Comparison of ENCODE assay signal across 8 cellular contexts in genomic region chr10:5094265-5095205, GRCh38. TPM values are rescaled to one million over a fixed set of nuclear protein-coding genes. Genes with fewer than 3 reads are reported as not detected.
A peak's percentile ranks its signal among the peaks of the same experiment; 100 is the strongest.
DNase-seq lines count a peak whose midpoint lies in the region; ATAC-seq and TF ChIP-seq lines count a peak whose summit lies in the region.

AKR1C3 (plus strand) TSS chr10:5094414; CDS start chr10:5094445, 31 bp downstream.

- ATAC-seq in omental fat pad (ENCODE audit: low FRiP score), result peak; percentile 79

- peak within 1 kb of the TSS; percentile 41 for H3K4me3 ChIP-seq in LNCaP clone FGC (ENCODE audit: low read depth, low read length)

- H3K4me1 Mint-ChIP-seq in activated T-helper 1 cell treated with anti-CD3 and anti-CD28 coated beads, Interleukin-12 subunit alpha, Interleukin-12 subunit beta, Interleukin-2, Interleukin-4 antibody, amounts not matched to agents 30 ng/mL and 10 ng/mL and 1 ng/mL, durations not matched to agents 14 hours and 24 hours and 36 hours (ENCODE audit: low read depth), result peaks cover 14% of the 10 kb centered on the region

- TF ChIP-seq CTCF in LNCaP clone FGC (IDR thresholded peaks at IDR 0.05; ENCODE audit: control insufficient read depth, extremely low read depth, insufficient read depth) (peak; percentile 58), omental fat pad (IDR thresholded peaks at IDR 0.05) (peak in 2 of 3 donors; percentile 79 to 81)

- peaks cover 2% of the 10 kb centered on the region for H3K27me3 Mint-ChIP-seq in activated T-helper 1 cell treated with anti-CD3 and anti-CD28 coated beads, Interleukin-12 subunit alpha, Interleukin-12 subunit beta, Interleukin-2, Interleukin-4 antibody, amounts not matched to agents 30 ng/mL and 10 ng/mL and 1 ng/mL, durations not matched to agents 14 hours and 24 hours and 36 hours (ENCODE audit: insufficient read depth)

- H3K27ac Mint-ChIP-seq in activated T-helper 1 cell treated with anti-CD3 and anti-CD28 coated beads, Interleukin-12 subunit alpha, Interleukin-12 subunit beta, Interleukin-2, Interleukin-4 antibody, amounts not matched to agents 30 ng/mL and 10 ng/mL and 1 ng/mL, durations not matched to agents 14 hours and 24 hours and 36 hours, result no peak within 1 kb of the TSS

- no peaks in the 10 kb centered on the region for H3K9me3 Mint-ChIP-seq in activated T-helper 1 cell treated with anti-CD3 and anti-CD28 coated beads, Interleukin-12 subunit alpha, Interleukin-12 subunit beta, Interleukin-2, Interleukin-4 antibody, amounts not matched to agents 30 ng/mL and 10 ng/mL and 1 ng/mL, durations not matched to agents 14 hours and 24 hours and 36 hours

- H3K4me3 Mint-ChIP-seq in activated T-helper 1 cell treated with anti-CD3 and anti-CD28 coated beads, Interleukin-12 subunit alpha, Interleukin-12 subunit beta, Interleukin-2, Interleukin-4 antibody, amounts not matched to agents 30 ng/mL and 10 ng/mL and 1 ng/mL, durations not matched to agents 14 hours and 24 hours and 36 hours, result peak within 1 kb of the TSS; percentile 59

- intact Hi-C loops in activated T-helper 1 cell treated with anti-CD3 and anti-CD28 coated beads, Interleukin-12 subunit alpha, Interleukin-12 subunit beta, Interleukin-2, Interleukin-4 antibody, amounts not matched to agents 30 ng/mL and 10 ng/mL and 1 ng/mL, durations not matched to agents 14 hours and 24 hours and 36 hours (cut with micrococcal nuclease), result loop anchor here (2.0 to 5.0 kb wide), 2 partner anchors 246 to 338 kb away; no protein-coding TSS in a partner anchor

- H3K36me3 Mint-ChIP-seq in activated T-helper 1 cell treated with anti-CD3 and anti-CD28 coated beads, Interleukin-12 subunit alpha, Interleukin-12 subunit beta, Interleukin-2, Interleukin-4 antibody, amounts not matched to agents 30 ng/mL and 10 ng/mL and 1 ng/mL, durations not matched to agents 14 hours and 24 hours and 36 hours (ENCODE audit: low read depth), result peaks cover 3% of the 10 kb centered on the region

- DNase-seq in Daoy (ENCODE audit: low read depth), result peak; percentile 41
- DNase-seq in LNCaP clone FGC (ENCODE audit: low read depth), result peak; percentile 35
- no peak for DNase-seq in activated T-helper 1 cell treated with anti-CD3 and anti-CD28 coated beads, Interleukin-12 subunit alpha, Interleukin-12 subunit beta, Interleukin-2, Interleukin-4 antibody, amounts not matched to agents 30 ng/mL and 10 ng/mL and 1 ng/mL, durations not matched to agents 14 hours and 24 hours and 36 hours (ENCODE audit: low spot score)
- DNase-seq in glomerular visceral epithelial cell (ENCODE audit: extremely low spot score), result peak; percentile 70
- DNase-seq in omental fat pad (ENCODE audit: low spot score), result no peak
- DNase-seq in NK-92 (lab: John Stamatoyannopoulos, UW; ENCODE audit: unreplicated experiment), result no peak
- DNase-seq in globus pallidus (ENCODE audit: low spot score), result no peak
- DNase-seq in activated CD4-positive, alpha-beta T cell treated with anti-CD3 and anti-CD28 coated beads, Interleukin-2, amount 50 U/mL, for 48 hours, result no peak

RNA-seq across cellular contexts. Expression of gene AKR1C3, which starts in this region (rescaled TPM):
- total RNA-seq in Daoy (2014; rRNA removed; shearing (Covaris generic)), result 2.1 and 4.3 TPM in 2 replicates
- total RNA-seq in activated T-helper 1 cell treated with anti-CD3 and anti-CD28 coated beads, Interleukin-12 subunit alpha, Interleukin-12 subunit beta, Interleukin-2, Interleukin-4 antibody, amounts not matched to agents 30 ng/mL and 10 ng/mL and 1 ng/mL, durations not matched to agents 14 hours and 24 hours and 36 hours, result 0.26 TPM in 1 of 2 replicates, not detected in the other
- total RNA-seq in omental fat pad, result 100 to 1,000 TPM in 3 of 4 donors, 10 to 100 TPM in 1; 71.0 to 147 (median 116) TPM

Comparison
In these comparisons a context has a peak if more than half of its experiments do, and no peak if none do; other contexts are left out.
1. RNA of gene AKR1C3 (total RNA-seq): 71.0 to 147 TPM in omental fat pad; 2.1 to 4.3 TPM in Daoy and 0.26 TPM in activated T-helper 1 cell treated with anti-CD3 and anti-CD28 coated beads, Interleukin-12 subunit alpha, Interleukin-12 subunit beta, Interleukin-2, Interleukin-4 antibody, amounts not matched to agents 30 ng/mL and 10 ng/mL and 1 ng/mL, durations not matched to agents 14 hours and 24 hours and 36 hours; every median in the first group is over 10 times any median in the second.
2. DNase-seq: peak in Daoy (single experiment), LNCaP clone FGC (single experiment) and glomerular visceral epithelial cell (single experiment); none in activated T-helper 1 cell treated with anti-CD3 and anti-CD28 coated beads, Interleukin-12 subunit alpha, Interleukin-12 subunit beta, Interleukin-2, Interleukin-4 antibody, amounts not matched to agents 30 ng/mL and 10 ng/mL and 1 ng/mL, durations not matched to agents 14 hours and 24 hours and 36 hours (single experiment), omental fat pad (single experiment), NK-92 (single experiment), globus pallidus (single experiment) and activated CD4-positive, alpha-beta T cell treated with anti-CD3 and anti-CD28 coated beads, Interleukin-2, amount 50 U/mL, for 48 hours (0 of 2).